ENCODE assay signal across 18 cellular contexts in genomic region chr4:1470393-1470670, GRCh38.
DNase-seq lines count a peak whose midpoint lies in the region; ATAC-seq and TF ChIP-seq lines count a peak whose summit lies in the region.
"Had no signal": no experiment of that assay in that cellular context is flagged by ENCODE, and none has a peak within 500 bp of the region (broad histone marks: within the 10 kb centered on the region; RNA-seq: fewer than 3 reads in every experiment).

No MANE protein-coding gene starts in this region.

- no peak overlapping the region for H2BK15ac ChIP-seq in mesendoderm (replicated peaks; ENCODE audit: low read depth)

- 34 to 56% methylated on average over 7 of the region's 7 CpGs for WGBS in heart right ventricle, 2 donors
- WGBS in trophoblast cell (ENCODE audit: extremely low coverage, insufficient coverage, insufficient read length): no CpG with 5 or more reads among the region's 7 CpGs
- WGBS in mesendoderm (ENCODE audit: extremely low coverage, insufficient coverage, low lambda C conversion rate): no CpG with 5 or more reads among the region's 7 CpGs

- H3K56ac ChIP-seq in mesendoderm (ENCODE audit: low read length): no peak overlapping the region

- H3K4me1 ChIP-seq in heart right ventricle (peaks cover 0 to 11% (median 0%) of the 10 kb centered on the region in 9 donors), SJCRH30 (peaks cover 22% of the 10 kb centered on the region), trophoblast cell (ENCODE audit: control insufficient read depth in 1 of 2, insufficient read depth in 2 of 2, low read length in 2 of 2) (no peaks in the 10 kb centered on the region), mesendoderm (ENCODE audit: control insufficient read depth, low read depth, low read length) (no peaks in the 10 kb centered on the region)
- H3K4me1 ChIP-seq: BE2C, Caco-2 had no signal

- H3K18ac ChIP-seq in trophoblast cell (ENCODE audit: low read length) (no peak overlapping the region), mesendoderm (ENCODE audit: low read length) (no peak overlapping the region)

- no peak overlapping the region for H2BK12ac ChIP-seq in trophoblast cell (ENCODE audit: low read length)

- H3K9me3 ChIP-seq in heart right ventricle (no peaks in the 10 kb centered on the region), SJCRH30 (replicated peaks) (peaks cover 10% of the 10 kb centered on the region; the same call in 1 of the 2 replicates), trophoblast cell (ENCODE audit: insufficient read depth, low read depth, low read length) (peaks cover 26% of the 10 kb centered on the region)
- H3K9me3 ChIP-seq: BE2C, Caco-2 had no signal

- no peak overlapping the region for H3K4me2 ChIP-seq in trophoblast cell (ENCODE audit: low read length)
- H3K4me2 ChIP-seq in mesendoderm (ENCODE audit: low read length): no peak overlapping the region

- no peak overlapping the region for H4K5ac ChIP-seq in mesendoderm (ENCODE audit: low read length)

- H3K23ac ChIP-seq in trophoblast cell (ENCODE audit: low read length) (no peak overlapping the region), mesendoderm (ENCODE audit: low read length) (no peak overlapping the region)

- no peaks in the 10 kb centered on the region for H3K79me1 ChIP-seq in trophoblast cell (ENCODE audit: low read length)
- no peaks in the 10 kb centered on the region for H3K79me1 ChIP-seq in mesendoderm (ENCODE audit: low read length)

- no peak overlapping the region for H3K27ac ChIP-seq in heart right ventricle
- H3K27ac ChIP-seq in SJCRH30: peak overlapping the region; percentile 97
- no peak overlapping the region for H3K27ac ChIP-seq in trophoblast cell (ENCODE audit: low read depth, low read length)
- H3K27ac ChIP-seq in mesendoderm (ENCODE audit: low read depth, low read length): no peak overlapping the region
- H3K27ac ChIP-seq: HL-60 had no signal

- no peak overlapping the region for H3K9ac ChIP-seq in trophoblast cell (ENCODE audit: low read length)
- H3K9ac ChIP-seq in mesendoderm (ENCODE audit: low read length): no peak overlapping the region

- no peak for TF ChIP-seq CTCF in heart right ventricle (IDR thresholded peaks at IDR 0.05)

- H2BK120ac ChIP-seq in trophoblast cell (ENCODE audit: insufficient read depth, low read length, poor library complexity) (no peak overlapping the region), mesendoderm (ENCODE audit: low read depth, low read length) (no peak overlapping the region)

- no peak for ATAC-seq in left cardiac atrium
- ATAC-seq in heart right ventricle: no peak
- ATAC-seq: HCT116 had no signal

- no peak overlapping the region for H4K12ac ChIP-seq in trophoblast cell (ENCODE audit: low read depth, low read length)

- H3K79me2 ChIP-seq in trophoblast cell (ENCODE audit: control insufficient read depth, insufficient read depth, low read length, poor library complexity) (no peaks in the 10 kb centered on the region), mesendoderm (ENCODE audit: control insufficient read depth, insufficient read depth, low read length) (no peaks in the 10 kb centered on the region)

- no peaks in the 10 kb centered on the region for H3K36me3 ChIP-seq in heart right ventricle
- no peaks in the 10 kb centered on the region for H3K36me3 ChIP-seq in SJCRH30
- no peaks in the 10 kb centered on the region for H3K36me3 ChIP-seq in trophoblast cell (ENCODE audit: control insufficient read depth in 1 of 2, insufficient read depth in 2 of 2, low read length in 2 of 2)
- no peaks in the 10 kb centered on the region for H3K36me3 ChIP-seq in mesendoderm (ENCODE audit: control insufficient read depth, insufficient read depth, low read length)
- H3K36me3 ChIP-seq: BE2C had no signal

- H3K4ac ChIP-seq in trophoblast cell (ENCODE audit: low read depth, low read length) (no peak overlapping the region), mesendoderm (ENCODE audit: low read depth, low read length) (no peak overlapping the region)

- no peak overlapping the region for H4K91ac ChIP-seq in trophoblast cell (ENCODE audit: low read depth, low read length)

- no peak overlapping the region for H3K4me3 ChIP-seq in heart right ventricle
- peak overlapping the region; percentile 16; the same call in 1 of the 2 replicates for H3K4me3 ChIP-seq in SJCRH30
- peak overlapping the region; percentile 16 for H3K4me3 ChIP-seq in trophoblast cell (ENCODE audit: low read depth, low read length)
- H3K4me3 ChIP-seq in mesendoderm (ENCODE audit: low read length): no peak overlapping the region

- H2AFZ ChIP-seq in trophoblast cell (ENCODE audit: insufficient read depth, low read length, poor library complexity): no peak overlapping the region

- H3K27me3 ChIP-seq in heart right ventricle: peaks cover 18 to 78% (median 53%) of the 10 kb centered on the region in 7 donors
- no peaks in the 10 kb centered on the region for H3K27me3 ChIP-seq in SJCRH30
- no peaks in the 10 kb centered on the region for H3K27me3 ChIP-seq in trophoblast cell (ENCODE audit: insufficient read depth, low read length)
- no peaks in the 10 kb centered on the region for H3K27me3 ChIP-seq in mesendoderm (ENCODE audit: insufficient read depth, low read length, poor library complexity)

- H2AK5ac ChIP-seq in trophoblast cell (ENCODE audit: low read length) (no peak overlapping the region), mesendoderm (ENCODE audit: low read length) (no peak overlapping the region)

- H4K8ac ChIP-seq in trophoblast cell (ENCODE audit: low read depth, low read length): no peak overlapping the region
- H4K8ac ChIP-seq in mesendoderm (ENCODE audit: low read depth, low read length): no peak overlapping the region

- H2BK5ac ChIP-seq in trophoblast cell (ENCODE audit: low read depth, low read length, poor library complexity) (no peak overlapping the region), mesendoderm (ENCODE audit: low read length) (no peak overlapping the region)

- intact Hi-C loops in left cardiac atrium (cut with DNase I): no loop called here
- intact Hi-C loops in heart right ventricle (cut with DNase I): no loop called here

- H3K14ac ChIP-seq in trophoblast cell (ENCODE audit: low read length): no peak overlapping the region

- peak; percentile 10 for DNase-seq in left cardiac atrium
- no peak for DNase-seq in heart right ventricle
- DNase-seq in SJCRH30: peak; percentile 82 to 91
- no peak for DNase-seq in trophoblast cell
- DNase-seq in hippocampal formation (lab: John Stamatoyannopoulos, UW): no peak
- DNase-seq in mesendoderm: no peak
- DNase-seq in NCI-H1048 (lab: John Stamatoyannopoulos, UW): no peak
- DNase-seq: ACHN; BE2C; C1 segment of cervical spinal cord; CD4-positive, CD25-positive, alpha-beta regulatory T cell; DMS79 treated with DMSO at 0.1 percent for 48 hours; GF-D8; GOT3; HFFc6 had no signal

Comparison
In these comparisons a context has a peak if more than half of its experiments do, and no peak if none do; other contexts are left out.
1. DNase-seq: peak in left cardiac atrium (single experiment) and SJCRH30 (2 of 2); none in heart right ventricle (0 of 2), trophoblast cell (0 of 2), hippocampal formation (0 of 2), mesendoderm (single experiment) and NCI-H1048 (single experiment).
2. H3K4me3 ChIP-seq: peak in SJCRH30 (single experiment) and trophoblast cell (single experiment); none in heart right ventricle (0 of 10) and mesendoderm (single experiment).